ENCODE assay signal across 8 cellular contexts in the genomic region with DNA sequence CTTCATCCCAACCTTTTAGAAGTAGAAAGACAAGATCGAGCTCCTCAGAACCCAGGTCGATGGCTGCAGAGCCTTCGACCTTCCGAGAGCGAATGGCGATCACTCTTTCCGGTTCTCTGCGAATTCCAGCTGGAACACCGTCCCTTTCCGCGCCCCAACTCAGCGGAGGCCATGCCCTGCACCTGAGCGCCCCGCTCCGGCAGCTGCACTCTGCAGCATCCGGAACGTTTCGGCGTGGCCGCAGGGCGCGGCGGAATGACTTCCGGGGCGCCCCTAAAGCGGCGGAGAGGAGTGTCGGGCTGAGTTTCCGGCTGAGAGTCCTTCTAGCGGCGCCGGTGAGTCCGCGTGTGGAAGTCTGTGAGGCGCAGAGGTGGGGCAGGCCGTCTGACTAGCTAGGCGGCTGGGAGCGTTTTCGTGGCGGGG. TPM values are rescaled to one million over a fixed set of nuclear protein-coding genes. Genes with fewer than 3 reads are reported as not detected.
A peak's percentile ranks its signal among the peaks of the same experiment; 100 is the strongest.
DNase-seq lines count a peak whose midpoint lies in the region; ATAC-seq and TF ChIP-seq lines count a peak whose summit lies in the region.
"Not testable (repeated sequence)": the region's sequence is repeated elsewhere in the genome, so short reads cannot be mapped to it uniquely, and the experiment has no call there.

A gene (plus strand): TSS at position 284 of the 423 bp plus-strand sequence. CDS start 4,942 bp downstream, outside the sequence.

- peak; percentile 78 for DNase-seq in EH (ENCODE audit: low read depth)
- DNase-seq in astrocyte of the cerebellum (ENCODE audit: low read depth): peak; percentile 12
- peak; percentile 82 for DNase-seq in Right ventricle myocardium inferior (ENCODE audit: missing footprints)
- peak; percentile 77 for DNase-seq in stimulated activated CD8-positive, alpha-beta memory T cell treated with anti-CD3 and anti-CD28 coated beads, Interleukin-4, amount 100 ng/mL, for 48 hours

- H3K36me3 ChIP-seq in neutrophil: not testable (repeated sequence)

- H3K4me3 ChIP-seq in WI38 (ENCODE audit: low read depth, low read length) (peak within 1 kb of the TSS; percentile 56), astrocyte of the cerebellum (ENCODE audit: low read depth, low read length) (peak within 1 kb of the TSS; percentile 38), neutrophil (ENCODE audit: low read depth in 1 of 2, low read length in 1 of 2) (peak within 1 kb of the TSS; percentile 52 to 59)

- ATAC-seq in GM21576 (IDR thresholded peaks at IDR 0.05; ENCODE audit: unreplicated experiment) (peak; percentile 96), HG03571 (IDR thresholded peaks at IDR 0.05; ENCODE audit: unreplicated experiment) (peak; percentile 95), Right ventricle myocardium inferior (peak; percentile 98)

- in situ Hi-C loops in astrocyte of the cerebellum (cut with HindIII; ENCODE audit: low sequenced_read_pairs): not testable (repeated sequence)

- not testable (repeated sequence) for H3K9me3 ChIP-seq in neutrophil

- intact Hi-C loops in Right ventricle myocardium inferior (cut with DNase I): not testable (repeated sequence)

- not testable (repeated sequence) for H3K4me1 ChIP-seq in neutrophil (ENCODE audit: control insufficient read depth in 1 of 2, insufficient read depth in 1 of 2, low read depth in 1 of 2, low read length in 1 of 2)

- peak within 1 kb of the TSS; percentile 69 for H3K27ac ChIP-seq in neutrophil

- not testable (repeated sequence) for H3K27me3 ChIP-seq in neutrophil

- not testable (repeated sequence) for TF ChIP-seq CTCF in WI38 (IDR thresholded peaks at IDR 0.05; ENCODE audit: low read depth, low read length)
- TF ChIP-seq CTCF in astrocyte of the cerebellum (IDR thresholded peaks at IDR 0.05; ENCODE audit: low read depth, low read length, missing control alignments) (peak; percentile 39), neutrophil (IDR thresholded peaks at IDR 0.05) (peak; percentile 40)

RNA-seq across cellular contexts. Expression of the gene that starts here (rescaled TPM):
- total RNA-seq in Right ventricle myocardium inferior: 16.5 TPM

Comparison
In these comparisons a context has a peak if more than half of its experiments do, and no peak if none do; other contexts are left out.
1. Peak in every context shown above with its lines: DNase-seq, ATAC-seq, H3K4me3 ChIP-seq and H3K27ac ChIP-seq.
2. DNase-seq: peak in every context shown above with its lines; median percentile 82 in Right ventricle myocardium inferior; 78 in EH; 77 in stimulated activated CD8-positive, alpha-beta memory T cell treated with anti-CD3 and anti-CD28 coated beads, Interleukin-4, amount 100 ng/mL, for 48 hours; 12 in astrocyte of the cerebellum.